In genomic region chr4:55127053-55127452, GRCh38 we compare ENCODE assay signal across 22 cellular contexts. TPM values are rescaled to one million over a fixed set of nuclear protein-coding genes. Genes with fewer than 3 reads are reported as not detected.
DNase-seq lines count a peak whose midpoint lies in the region; ATAC-seq, FAIRE-seq and TF ChIP-seq lines count a peak whose summit lies in the region.
"Had no signal": no experiment of that assay in that cellular context is flagged by ENCODE, and none has a peak within 500 bp of the region (broad histone marks: within the 10 kb centered on the region; RNA-seq: fewer than 3 reads in every experiment).

No MANE protein-coding gene starts in this region.

- no peak for TF ChIP-seq POLR2A in H1 (IDR thresholded peaks at IDR 0.05; ENCODE audit: control extremely low read depth in 1 of 2, low read depth in 2 of 2, low read length in 2 of 2)

- H2BK120ac ChIP-seq in H1 (replicated peaks; ENCODE audit: low read depth, low read length): no peak overlapping the region

- H3K36me3 ChIP-seq in HEK293 (ENCODE audit: control insufficient read depth in 2 of 2, insufficient read depth in 1 of 2, low read length in 2 of 2) (no peaks in the 10 kb centered on the region), H1 (ENCODE audit: control insufficient read depth in 2 of 4, insufficient read depth in 4 of 4, low read length in 3 of 4) (no peaks in the 10 kb centered on the region)
- H3K36me3 ChIP-seq: BLaER1 had no signal

- H2AK5ac ChIP-seq in H1 (ENCODE audit: low read depth, low read length): no peak overlapping the region

- no peak for FAIRE-seq in H1 (lab: Jason Lieb, UNC)
- FAIRE-seq in frontal cortex (lab: Jason Lieb, UNC): no peak
- FAIRE-seq: A549, GM12892, GM18507, HepG2 had no signal

- no peak overlapping the region for H2BK12ac ChIP-seq in H1 (ENCODE audit: low read depth, low read length)

- CTCF ChIA-PET in HEK293 (lab: Yijun Ruan, JAX): no interaction called here
- CTCF ChIA-PET in H1 (lab: Charles Lee; ENCODE audit: partially characterized antibody): interaction anchor here (1.0 to 4.2 kb wide), 2 partner anchors 58 to 195 kb away, joined by 4 to 23 read pairs; no protein-coding TSS in a partner anchor
- CTCF ChIA-PET in MCF 10A (lab: Yijun Ruan, JAX): interaction anchor here (0.6 kb wide), 1 partner anchor 16 kb away, joined by 4 read pairs; no protein-coding TSS in a partner anchor

- H3K4me3 ChIP-seq in HEK293 (ENCODE audit: low read depth, low read length) (no peak overlapping the region), H1 (ENCODE audit: extremely low read depth in 1 of 4, insufficient read depth in 2 of 4, low read depth in 3 of 4, low read length in 4 of 4) (no peak overlapping the region)
- H3K4me3 ChIP-seq: A549, BLaER1 had no signal

- intact Hi-C loops in MCF 10A (cut with micrococcal nuclease): no loop called here

- no peak overlapping the region for H3K4ac ChIP-seq in H1 (replicated peaks; ENCODE audit: insufficient read length, low read depth, low read length)

- no peak overlapping the region for H3K27ac ChIP-seq in HEK293 (ENCODE audit: extremely low read depth, low read depth, low read length)
- no peak overlapping the region for H3K27ac ChIP-seq in H1 (ENCODE audit: low read depth, low read length)
- H3K27ac ChIP-seq: 22Rv1, A549, BLaER1 had no signal

- H4K8ac ChIP-seq in H1 (ENCODE audit: extremely low read depth, insufficient read depth, low read length): no peak overlapping the region

- peaks cover 35% of the 10 kb centered on the region for H3K4me1 Mint-ChIP-seq in nephron progenitor cell
- H3K4me1 Mint-ChIP-seq in type B pancreatic cell (ENCODE audit: unreplicated experiment): peaks cover 9% of the 10 kb centered on the region
- peaks cover 5% of the 10 kb centered on the region for H3K4me1 Mint-ChIP-seq in MCF 10A (ENCODE audit: insufficient read depth, unreplicated experiment)

- no peak overlapping the region for H2BK15ac ChIP-seq in H1 (ENCODE audit: low read length)

- BruUV-seq in MCF 10A (replicated peaks; lab: Mats Ljungman, UMichigan): no TSS peak

- H3K27ac Mint-ChIP-seq in nephron progenitor cell (no peak overlapping the region), type B pancreatic cell (no peak overlapping the region), MCF 10A (ENCODE audit: low read depth, unreplicated experiment) (no peak overlapping the region)
- H3K27ac Mint-ChIP-seq: CD14-positive monocyte; CD4-positive, alpha-beta memory T cell; IgD-negative memory B cell had no signal

- no peak for TF ChIP-seq RAD21 in H1 (IDR thresholded peaks at IDR 0.05 in 1 of 2, conservative IDR thresholded peaks at IDR 0.05 in 1 of 2; ENCODE audit: low read depth in 2 of 2, low read length in 2 of 2)

- peaks cover 0 to 6% (median 0%) of the 10 kb centered on the region in 4 experiments; a peak in 3 of 7 replicates for H3K27me3 ChIP-seq in H1 (replicated peaks in 1 of 4; ENCODE audit: control insufficient read depth in 3 of 4, extremely low read depth in 1 of 4, insufficient read depth in 3 of 4, low read length in 3 of 4)
- H3K27me3 ChIP-seq: BLaER1 had no signal

- H3K36me3 Mint-ChIP-seq in nephron progenitor cell (ENCODE audit: low read depth) (no peaks in the 10 kb centered on the region), type B pancreatic cell (no peaks in the 10 kb centered on the region), MCF 10A (ENCODE audit: insufficient read depth, unreplicated experiment) (no peaks in the 10 kb centered on the region)
- H3K36me3 Mint-ChIP-seq: CD14-positive monocyte; CD4-positive, alpha-beta memory T cell; IgD-negative memory B cell had no signal

- ATAC-seq in SK-N-SH treated with all-trans-retinoic acid at 6 μM for 48 hours: no peak
- ATAC-seq: A549, HepG2 had no signal

- peaks cover 13 to 33% of the 10 kb centered on the region in 2 experiments for H3K79me2 ChIP-seq in H1 (ENCODE audit: control insufficient read depth in 1 of 2, insufficient read depth in 2 of 2, low read length in 2 of 2)

- H3K9ac ChIP-seq in H1 (replicated peaks in 1 of 4; ENCODE audit: extremely low read depth in 1 of 4, low read depth in 3 of 4, low read length in 3 of 4): no peak overlapping the region
- H3K9ac ChIP-seq: BLaER1 had no signal

- H4K20me1 ChIP-seq in H1 (replicated peaks in 1 of 2; ENCODE audit: control insufficient read depth in 1 of 2, insufficient read depth in 2 of 2, low read length in 2 of 2): peaks cover 7 to 9% of the 10 kb centered on the region in 2 experiments
- H4K20me1 ChIP-seq: BLaER1 had no signal

- peak overlapping the region; percentile 72; the same call in 1 of the 2 replicates for H2BK20ac ChIP-seq in H1 (ENCODE audit: low read length)

- no peak overlapping the region; a peak in 1 of 4 replicates for H3K4me2 ChIP-seq in H1 (ENCODE audit: insufficient read depth in 1 of 2, low read depth in 2 of 2, low read length in 2 of 2)
- H3K4me2 ChIP-seq: A549, BLaER1 had no signal

- no peak overlapping the region for H4K5ac ChIP-seq in H1 (ENCODE audit: insufficient read length, low read depth, low read length)

- no peak overlapping the region for H3K23ac ChIP-seq in H1 (ENCODE audit: insufficient read length)

- H3K4me1 ChIP-seq in HEK293 (ENCODE audit: control insufficient read depth, insufficient read depth, low read length) (no peaks in the 10 kb centered on the region), H1 (replicated peaks in 1 of 4; ENCODE audit: control insufficient read depth in 3 of 4, insufficient read depth in 4 of 4, low read length in 3 of 4) (peaks cover 0 to 13% (median 6%) of the 10 kb centered on the region in 4 experiments; a peak in 3 of 7 replicates)
- H3K4me1 ChIP-seq: A549, BLaER1 had no signal

- H4K91ac ChIP-seq in H1 (replicated peaks; ENCODE audit: insufficient read length, low read length): peak overlapping the region; percentile 10

- peaks cover 13% of the 10 kb centered on the region for H3K23me2 ChIP-seq in H1 (ENCODE audit: low read depth, low read length)

- H3K9me3 Mint-ChIP-seq in nephron progenitor cell: peaks cover 5% of the 10 kb centered on the region
- H3K9me3 Mint-ChIP-seq in type B pancreatic cell: no peaks in the 10 kb centered on the region
- H3K9me3 Mint-ChIP-seq in MCF 10A (ENCODE audit: unreplicated experiment): no peaks in the 10 kb centered on the region

- peaks cover 3% of the 10 kb centered on the region; the same call in 1 of the 2 replicates for H3K79me1 ChIP-seq in H1 (ENCODE audit: low read depth, low read length)

- H3K9me3 ChIP-seq in HEK293 (ENCODE audit: control insufficient read depth, insufficient read depth, low read depth, low read length) (no peaks in the 10 kb centered on the region), H1 (ENCODE audit: insufficient read depth in 2 of 2, low read depth in 1 of 2, low read length in 1 of 2) (no peaks in the 10 kb centered on the region)
- H3K9me3 ChIP-seq: A549 had no signal

- POLR2A ChIA-PET in HEK293 (lab: Yijun Ruan, JAX) (no interaction called here), H1 (lab: Charles Lee; ENCODE audit: partially characterized antibody) (no interaction called here), MCF 10A (lab: Yijun Ruan, JAX) (interaction anchor here (0.7 kb wide), 2 partner anchors 35 to 812 kb away, joined by 3 to 4 read pairs; no protein-coding TSS in a partner anchor)

- no peak for DNase-seq in H1 (ENCODE audit: low read depth in 1 of 2, low spot score in 2 of 2)
- DNase-seq in nephron progenitor cell: no peak
- DNase-seq in type B pancreatic cell (ENCODE audit: extremely low spot score, unreplicated experiment): no peak
- DNase-seq in MCF 10A (ENCODE audit: unreplicated experiment): no peak
- no peak for DNase-seq in frontal cortex (ENCODE audit: low spot score in 2 of 2)
- DNase-seq: AML-193; CD4-positive, alpha-beta memory T cell; DMS153; DMS79; GDM1; GOT3; H9 had no signal

- 88% methylated on average over 3 of the region's 3 CpGs; no CpG with 5 or more reads in 1 of the 2 experiments for WGBS in H1 (ENCODE audit: extremely low coverage in 1 of 2, insufficient coverage in 1 of 2, insufficient read length in 1 of 2, insufficient replicate concordance in 2 of 2, low coverage in 1 of 2, low lambda C conversion rate in 2 of 2, missing lambda C conversion rate in 1 of 2), 2 experiments

- H3K4me3 Mint-ChIP-seq in nephron progenitor cell: peak overlapping the region; percentile 94
- peak overlapping the region; percentile 51 for H3K4me3 Mint-ChIP-seq in type B pancreatic cell
- H3K4me3 Mint-ChIP-seq in MCF 10A (ENCODE audit: unreplicated experiment): no peak overlapping the region
- H3K4me3 Mint-ChIP-seq: IgD-negative memory B cell had no signal

- peaks cover 54% of the 10 kb centered on the region for H3K27me3 Mint-ChIP-seq in nephron progenitor cell (ENCODE audit: low read depth, poor library complexity)
- peaks cover 72% of the 10 kb centered on the region for H3K27me3 Mint-ChIP-seq in type B pancreatic cell
- no peaks in the 10 kb centered on the region for H3K27me3 Mint-ChIP-seq in MCF 10A (ENCODE audit: insufficient read depth, unreplicated experiment)

- TF ChIP-seq CTCF in HEK293 (tag by site-specific recombination; IDR thresholded peaks at IDR 0.05) (no peak), H1 (IDR thresholded peaks at IDR 0.05; ENCODE audit: control extremely low read depth in 1 of 3, insufficient read depth in 1 of 3, low read depth in 1 of 3, low read length in 3 of 3) (no peak), nephron progenitor cell (IDR thresholded peaks at IDR 0.05) (no peak), type B pancreatic cell (conservative IDR thresholded peaks at IDR 0.05) (no peak), MCF 10A (IDR thresholded peaks at IDR 0.05; ENCODE audit: unreplicated experiment) (no peak)

- H3K18ac ChIP-seq in H1 (ENCODE audit: extremely low read depth, low read length): no peak overlapping the region

- H3K56ac ChIP-seq in H1 (replicated peaks; ENCODE audit: insufficient read length, low read depth, low read length): no peak overlapping the region

- no peak overlapping the region for H2BK5ac ChIP-seq in H1 (ENCODE audit: low read depth, low read length)

- H2AFZ ChIP-seq in H1 (ENCODE audit: low read length): no peak overlapping the region

- no peak for TF ChIP-seq EP300 in H1 (IDR thresholded peaks at IDR 0.05; ENCODE audit: borderline replicate concordance in 1 of 2, low read depth in 2 of 2, low read length in 2 of 2)

- no peak overlapping the region for H3K14ac ChIP-seq in H1 (ENCODE audit: insufficient read length)

TF ChIP-seq in H1, 55 proteins besides CTCF, POLR2A, EP300 and RAD21 (continues in another document):
- TF ChIP-seq BACH1 (IDR thresholded peaks at IDR 0.05; ENCODE audit: low read length): no peak

RNA-seq across cellular contexts. Expression of gene KDR, which starts 1.7 kb away (rescaled TPM):
- 98.1 and 106 TPM in 2 replicates for total RNA-seq in H1 (2021; fragmentation: NEBNext Ultra II Directional; extraction: Animal tissue kit (Norgen Biotek cat#: 25700))
- 29.1 and 69.3 TPM in 2 replicates for polyA plus RNA-seq in H1 (2011; rRNA removed)
- 48.9 TPM for polyA plus RNA-seq in H1 (2011; cell fraction: cytosol; rRNA removed)
- 50.2 TPM for polyA plus RNA-seq in H1 (2011; cell fraction: nucleus; rRNA removed)
- 94.9 to 122 TPM (median 103 TPM) in 4 replicates for polyA plus RNA-seq in H1 (2012, experiment 1 of 2)
- 6.2 TPM for polyA plus RNA-seq in H1 (2012, experiment 2 of 2)
- 212 TPM for polyA plus RNA-seq in H1 (2013, experiment 1 of 2)
- 178 TPM for polyA plus RNA-seq in H1 (2013, experiment 2 of 2)
- polyA minus RNA-seq in H1 (2011; rRNA and poly(A)+ RNA removed): 140 and 291 TPM in 2 replicates
- polyA minus RNA-seq in H1 (2011; cell fraction: cytosol; rRNA and poly(A)+ RNA removed): 70.8 TPM
- polyA minus RNA-seq in H1 (2011; cell fraction: nucleus; rRNA and poly(A)+ RNA removed): 87.0 TPM
- total RNA-seq in type B pancreatic cell (ENCODE audit: low replicate concordance) (5.7 and 5.9 TPM in 2 replicates), MCF 10A (2022) (0.34 and 0.37 TPM in 2 replicates), frontal cortex (11.0 TPM)
- total RNA-seq: CD4-positive, alpha-beta memory T cell; HepG2 had no signal
- polyA plus RNA-seq: A549; CD14-positive monocyte; CD4-positive, alpha-beta memory T cell; HepG2; IgD-negative memory B cell had no signal
